In genomic region chr5:2681476-2681875, GRCh38 we compare ENCODE assay signal across 31 cellular contexts.
"Had no signal": no experiment of that assay in that cellular context is flagged by ENCODE, and none has a peak within 500 bp of the region (broad histone marks: within the 10 kb centered on the region; RNA-seq: fewer than 3 reads in every experiment).

No MANE protein-coding gene starts in this region.

- H3K27me3 ChIP-seq: left lung, neural progenitor cell, pancreas, testis, thyroid gland, transverse colon, upper lobe of left lung, vagina had no signal

- H3K4me3 Mint-ChIP-seq: immature natural killer cell; mesothelial cell of epicardium; naive B cell; natural killer cell; nephron progenitor cell; neural progenitor cell; stimulated activated naive B cell treated with anti-CD40 and anti-IgM and Interleukin-4, amounts not matched to agents 10 μg/mL and 1 μg/mL and 100 μg/mL, for 72 hours had no signal

- H3K4me3 ChIP-seq: left lung, lower lobe of right lung, neural progenitor cell, pancreas, prostate gland, skin epidermis, stomach, testis, thyroid gland, transverse colon, upper lobe of left lung, vagina had no signal

- H3K4me2 ChIP-seq: neural progenitor cell had no signal

- FAIRE-seq: islet of Langerhans, kidney, pancreas had no signal

- H3K36me3 ChIP-seq: left lung, lower lobe of right lung, neural progenitor cell, pancreas, prostate gland, stomach, thyroid gland, transverse colon, upper lobe of left lung, vagina had no signal

- H3K9me3 ChIP-seq: lower lobe of right lung, pancreas, prostate gland, stomach, testis, thyroid gland, transverse colon, upper lobe of left lung, vagina had no signal

- H3K27ac Mint-ChIP-seq: immature natural killer cell; mesothelial cell of epicardium; naive B cell; natural killer cell; nephron progenitor cell; neural progenitor cell; stimulated activated naive B cell treated with anti-CD40 and anti-IgM and Interleukin-4, amounts not matched to agents 10 μg/mL and 1 μg/mL and 100 μg/mL, for 72 hours had no signal

- H3K27me3 Mint-ChIP-seq: stimulated activated naive B cell treated with anti-CD40 and anti-IgM and Interleukin-4, amounts not matched to agents 10 μg/mL and 1 μg/mL and 100 μg/mL, for 72 hours had no signal

- H2AFZ ChIP-seq: neural progenitor cell had no signal

- DNase-seq: immature natural killer cell; kidney; left colon; left lung; lower lobe of right lung; mesendoderm; naive B cell; natural killer cell; nephron progenitor cell; pancreas; posterior cingulate gyrus; retina; right cardiac atrium; stimulated activated CD4-positive, alpha-beta T cell treated with anti-CD3 and anti-CD28 coated beads, Interleukin-12 subunit alpha, Interleukin-12 subunit beta, amount 100 ng/mL, for 4 hours; stimulated activated CD4-positive, alpha-beta T cell treated with anti-CD3 and anti-CD28 coated beads, Interleukin-15, amount 100 ng/mL, for 24 hours; stimulated activated CD4-positive, alpha-beta T cell treated with anti-CD3 and anti-CD28 coated beads, Interleukin-2, amount 100 ng/mL, for 24 hours; stimulated activated CD4-positive, alpha-beta T cell treated with anti-CD3 and anti-CD28 coated beads, Interleukin-4, amount 100 ng/mL, for 1 hour; stimulated activated naive B cell treated with anti-CD40 and anti-IgM and Interleukin-4, amounts not matched to agents 10 μg/mL and 1 μg/mL and 100 μg/mL, for 72 hours; stimulated activated naive CD8-positive, alpha-beta T cell treated with anti-CD3 and anti-CD28 coated beads, Interleukin-15, Interleukin-2, amounts not matched to agents 100 U/mL and 50 U/mL, for 24 hours; stomach; testis; thyroid gland; transverse colon; upper lobe of left lung had no signal

- H3K27ac ChIP-seq: left lung, lower lobe of right lung, neural progenitor cell, pancreas, prostate gland, skin epidermis, stomach, testis, thyroid gland, transverse colon, upper lobe of left lung, vagina had no signal

- H3K36me3 Mint-ChIP-seq: immature natural killer cell; mesothelial cell of epicardium; naive B cell; natural killer cell; stimulated activated naive B cell treated with anti-CD40 and anti-IgM and Interleukin-4, amounts not matched to agents 10 μg/mL and 1 μg/mL and 100 μg/mL, for 72 hours had no signal

- H3K9ac ChIP-seq: neural progenitor cell had no signal

- H3K4me1 ChIP-seq: left lung, lower lobe of right lung, pancreas, prostate gland, testis, thyroid gland, transverse colon, upper lobe of left lung, vagina had no signal

- H3K9me3 Mint-ChIP-seq: mesothelial cell of epicardium had no signal

- ATAC-seq: left colon; left lung; lower lobe of right lung; natural killer cell; pancreas; right cardiac atrium; sciatic nerve; stimulated activated naive B cell treated with anti-CD40 and anti-IgM and Interleukin-4, amounts not matched to agents 10 μg/mL and 1 μg/mL and 100 μg/mL, for 72 hours; stimulated activated naive CD8-positive, alpha-beta T cell treated with anti-CD3 and anti-CD28 coated beads, Interleukin-15, Interleukin-2, amounts not matched to agents 100 U/mL and 50 U/mL, for 24 hours had no signal

- H3K4me1 Mint-ChIP-seq: immature natural killer cell; naive B cell; natural killer cell; stimulated activated naive B cell treated with anti-CD40 and anti-IgM and Interleukin-4, amounts not matched to agents 10 μg/mL and 1 μg/mL and 100 μg/mL, for 72 hours had no signal
